ENCODE assay signal across 8 cellular contexts in the genomic region with DNA sequence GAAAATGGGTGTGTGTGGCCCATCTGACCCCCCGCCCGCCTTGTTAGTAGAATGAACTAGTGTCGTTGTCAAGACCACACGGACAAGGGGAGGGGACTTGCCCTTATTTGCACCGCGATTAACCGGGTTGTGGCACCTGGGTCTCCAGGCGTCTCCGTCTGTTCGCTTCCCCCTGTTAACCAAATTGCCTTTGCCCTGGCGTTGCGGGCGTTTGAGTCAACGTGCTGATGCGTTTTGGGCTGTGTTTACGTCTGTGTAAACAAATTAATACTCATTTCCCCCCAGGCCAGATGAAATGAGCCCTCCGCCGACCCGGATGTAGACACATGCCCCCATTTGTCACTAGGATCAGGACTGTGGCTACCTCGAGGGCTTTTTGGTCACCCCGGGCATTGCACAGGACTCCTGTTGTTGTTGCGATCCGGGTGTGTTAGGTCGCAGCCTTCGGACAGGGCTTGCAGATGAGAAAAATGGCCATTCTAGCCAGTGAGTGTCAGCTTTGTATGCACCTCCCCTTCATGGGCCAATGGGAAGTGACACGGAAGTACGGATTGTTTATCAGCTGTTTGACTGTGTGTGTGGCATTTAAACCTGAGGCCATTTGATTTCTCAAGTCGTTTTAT. TPM values are rescaled to one million over a fixed set of nuclear protein-coding genes. Genes with fewer than 3 reads are reported as not detected.
A peak's percentile ranks its signal among the peaks of the same experiment; 100 is the strongest.
DNase-seq lines count a peak whose midpoint lies in the region; TF ChIP-seq lines count a peak whose summit lies in the region.

No MANE protein-coding gene starts in this region.

- DNase-seq in GM03348 (ENCODE audit: low spot score), result peak; percentile 89
- peak; percentile 87 for DNase-seq in HCEC 1CT
- peak; percentile 83 for DNase-seq in MG63
- no peak for DNase-seq in SK-N-MC (ENCODE audit: low read depth, low spot score)
- DNase-seq in head of caudate nucleus, result peak; percentile 43 to 88 (median 77)
- peak; percentile 53 to 71 (median 63) for DNase-seq in ovary
- DNase-seq in transverse colon, result peak; percentile 79

- H3K4me3 ChIP-seq in MG63 (peak overlapping the region; percentile 95), SK-N-MC (peak overlapping the region; percentile 83), ovary (peak overlapping the region; percentile 83), transverse colon (peak overlapping the region; percentile 73 to 98 (median 88))

- in situ Hi-C loops in transverse colon (cut with MboI; ENCODE audit: low pct_ligation_motif_present in 1 of 4, low pct_unique_long_range_greater_than_20kb in 1 of 4, low sequenced_read_pairs in 3 of 4), result no loop called here

- H3K9me3 ChIP-seq in MG63 (no peaks in the 10 kb centered on the region; the same call in 1 of the 2 replicates), SK-N-MC (ENCODE audit: low read depth, low read length) (no peaks in the 10 kb centered on the region), ovary (peaks cover 0 to 2% of the 10 kb centered on the region in 2 donors), transverse colon (no peaks in the 10 kb centered on the region)

- H3K4me3 Mint-ChIP-seq in activated naive CD8-positive, alpha-beta T cell, result peak overlapping the region; percentile 97

- 1% methylated on average over 28 of the region's 28 CpGs for WGBS in ovary, 3 donors
- 0% methylated on average over 1 to 28 of the region's 28 CpGs for WGBS in transverse colon (ENCODE audit: low coverage in 1 of 2), 2 donors

- H3K9me3 Mint-ChIP-seq in activated naive CD8-positive, alpha-beta T cell (ENCODE audit: low read depth), result no peaks in the 10 kb centered on the region

- no peaks in the 10 kb centered on the region for H3K27me3 Mint-ChIP-seq in activated naive CD8-positive, alpha-beta T cell

- intact Hi-C loops in head of caudate nucleus (cut with DNase I) (loop anchor here (2.0 kb wide), 1 partner anchor 68 kb away; the partner anchor contains the start of gene AKTIP), ovary (cut with DNase I) (loop anchor here in 1 of 4 donors (10.0 kb wide), 1 partner anchor 380 kb away; the partner anchor contains the start of genes CHD9 and CHD9NB), transverse colon (cut with DNase I; ENCODE audit: low total_unique reads) (no loop called here)

- H3K4me1 ChIP-seq in ovary (ENCODE audit: insufficient read depth), result no peaks in the 10 kb centered on the region
- peaks cover 7 to 23% (median 12%) of the 10 kb centered on the region in 4 donors for H3K4me1 ChIP-seq in transverse colon

- H3K9ac ChIP-seq in SK-N-MC (ENCODE audit: insufficient read length), result peak overlapping the region; percentile 78

- peaks cover 5% of the 10 kb centered on the region; the same call in 1 of the 2 replicates for H3K36me3 ChIP-seq in MG63
- H3K36me3 ChIP-seq in SK-N-MC (ENCODE audit: insufficient read depth, low read length), result no peaks in the 10 kb centered on the region
- H3K36me3 ChIP-seq in ovary, result no peaks in the 10 kb centered on the region
- peaks cover 0 to 2% (median 0%) of the 10 kb centered on the region in 4 donors for H3K36me3 ChIP-seq in transverse colon

- TF ChIP-seq CTCF in ovary (IDR thresholded peaks at IDR 0.05) (no peak), transverse colon (IDR thresholded peaks at IDR 0.05) (no peak)

- TF ChIP-seq EP300 in ovary (IDR thresholded peaks at IDR 0.05) (no peak), transverse colon (IDR thresholded peaks at IDR 0.05; ENCODE audit: low read depth) (no peak)

- no peak overlapping the region for H3K27ac ChIP-seq in SK-N-MC
- peak overlapping the region; percentile 70 to 90 for H3K27ac ChIP-seq in ovary
- peak overlapping the region; percentile 94 to 99 (median 97) for H3K27ac ChIP-seq in transverse colon

- H3K4me1 Mint-ChIP-seq in activated naive CD8-positive, alpha-beta T cell (ENCODE audit: low read depth), result peaks cover 46% of the 10 kb centered on the region

- TF ChIP-seq POLR2A in ovary (IDR thresholded peaks at IDR 0.05) (peak; percentile 21), transverse colon (IDR thresholded peaks at IDR 0.05) (peak; percentile 80)

- peaks cover 3% of the 10 kb centered on the region for H3K36me3 Mint-ChIP-seq in activated naive CD8-positive, alpha-beta T cell

- H3K27me3 ChIP-seq in MG63 (no peaks in the 10 kb centered on the region), ovary (no peaks in the 10 kb centered on the region), transverse colon (no peaks in the 10 kb centered on the region)

- H3K27ac Mint-ChIP-seq in activated naive CD8-positive, alpha-beta T cell, result peak overlapping the region; percentile 97

RNA-seq across cellular contexts. Expression of gene RBL2, which starts 0.9 kb away (rescaled TPM):
- 38.0 and 50.8 TPM in 2 replicates for total RNA-seq in MG63 (2014; rRNA removed; shearing (Covaris generic); ENCODE audit: low replicate concordance)
- total RNA-seq in ovary (10 to 100 TPM; 48.0 to 88.7 (median 71.7) TPM), transverse colon (100 to 1,000 TPM in 1 of 4 donors, 10 to 100 TPM in 3; 27.7 to 115 (median 64.0) TPM)
- 10 to 100 TPM; 49.8 to 73.7 TPM for polyA plus RNA-seq in ovary
